Comparison of ENCODE assay signal across 12 cellular contexts in genomic region chr5:150507283-150508020, GRCh38. TPM values are rescaled to one million over a fixed set of nuclear protein-coding genes. Genes with fewer than 3 reads are reported as not detected.
DNase-seq lines count a peak whose midpoint lies in the region; ATAC-seq and TF ChIP-seq lines count a peak whose summit lies in the region.
"Had no signal": no experiment of that assay in that cellular context is flagged by ENCODE, and none has a peak within 500 bp of the region (broad histone marks: within the 10 kb centered on the region; RNA-seq: fewer than 3 reads in every experiment).

No MANE protein-coding gene starts in this region.

- 40 to 46% methylated on average over 7 to 8 of the region's 8 CpGs for WGBS in esophagus, 2 donors

- DNase-seq in WERI-Rb-1: no peak
- DNase-seq in neural crest cell (ENCODE audit: low read depth, low spot score): no peak
- DNase-seq in thoracic aorta (ENCODE audit: low spot score): no peak
- no peak for DNase-seq in NCI-H146 treated with DMSO at 0.1 percent for 48 hours (lab: John Stamatoyannopoulos, UW; ENCODE audit: unreplicated experiment)
- DNase-seq in cerebellar cortex (ENCODE audit: low spot score): no peak
- DNase-seq: erythroblast, immature natural killer cell, Kasumi-1 had no signal

- H3K9me3 ChIP-seq in WERI-Rb-1 (ENCODE audit: severe bottlenecking): no peaks in the 10 kb centered on the region
- no peaks in the 10 kb centered on the region for H3K9me3 ChIP-seq in esophagus (ENCODE audit: control insufficient read depth in 2 of 2, insufficient read depth in 1 of 2, low read depth in 1 of 2, low read length in 1 of 2)
- no peaks in the 10 kb centered on the region for H3K9me3 ChIP-seq in thoracic aorta

- H3K36me3 ChIP-seq in WERI-Rb-1 (no peaks in the 10 kb centered on the region; the same call in none of the 2 replicates), esophagus (ENCODE audit: control insufficient read depth in 2 of 2, insufficient read depth in 2 of 2, low read length in 1 of 2) (no peaks in the 10 kb centered on the region), thoracic aorta (no peaks in the 10 kb centered on the region)

- TF ChIP-seq CTCF in WERI-Rb-1 (IDR thresholded peaks at IDR 0.05; ENCODE audit: low read depth, low read length) (no peak), neural crest cell (conservative IDR thresholded peaks at IDR 0.05) (no peak), thoracic aorta (IDR thresholded peaks at IDR 0.05) (no peak)

- peaks cover 32% of the 10 kb centered on the region for H3K4me1 Mint-ChIP-seq in neural crest cell
- H3K4me1 Mint-ChIP-seq: immature natural killer cell had no signal

- no peak overlapping the region for H3K4me3 Mint-ChIP-seq in neural crest cell
- H3K4me3 Mint-ChIP-seq: immature natural killer cell; T-helper 2 cell treated with Interferon-gamma antibody and Interleukin-4, amounts not matched to agents 5 μg/mL and 100 μg/mL, for 36 hours had no signal

- peaks cover 43 to 69% of the 10 kb centered on the region in 2 donors for H3K4me1 ChIP-seq in esophagus (ENCODE audit: control insufficient read depth in 2 of 2, insufficient read depth in 2 of 2, low read length in 1 of 2)
- peaks cover 60 to 97% of the 10 kb centered on the region in 2 donors for H3K4me1 ChIP-seq in thoracic aorta (ENCODE audit: control insufficient read depth in 1 of 2, low read depth in 2 of 2)

- no peak for ATAC-seq in thoracic aorta (ENCODE audit: insufficient number of reproducible peaks, low FRiP score, low read depth)
- no peak for ATAC-seq in HG02970 (IDR thresholded peaks at IDR 0.05; ENCODE audit: low FRiP score, unreplicated experiment)
- no peak for ATAC-seq in HG02884 (IDR thresholded peaks at IDR 0.05; ENCODE audit: unreplicated experiment)

- no peaks in the 10 kb centered on the region for H3K9me3 Mint-ChIP-seq in neural crest cell
- H3K9me3 Mint-ChIP-seq: immature natural killer cell; T-helper 2 cell treated with Interferon-gamma antibody and Interleukin-4, amounts not matched to agents 5 μg/mL and 100 μg/mL, for 36 hours had no signal

- H3K4me3 ChIP-seq in WERI-Rb-1 (ENCODE audit: low read depth, low read length) (no peak overlapping the region), esophagus (ENCODE audit: low read depth in 1 of 2, low read length in 2 of 2) (peak overlapping the region; percentile 17 to 20), thoracic aorta (no peak overlapping the region)

- H3K27me3 Mint-ChIP-seq in neural crest cell (ENCODE audit: low read depth): no peaks in the 10 kb centered on the region

- no peaks in the 10 kb centered on the region for H3K36me3 Mint-ChIP-seq in neural crest cell (ENCODE audit: low read depth)
- H3K36me3 Mint-ChIP-seq: immature natural killer cell had no signal

- H3K27ac Mint-ChIP-seq in neural crest cell (ENCODE audit: unreplicated experiment): peak overlapping the region; percentile 45
- H3K27ac Mint-ChIP-seq: immature natural killer cell; T-helper 2 cell treated with Interferon-gamma antibody and Interleukin-4, amounts not matched to agents 5 μg/mL and 100 μg/mL, for 36 hours had no signal

- no peaks in the 10 kb centered on the region for H3K27me3 ChIP-seq in WERI-Rb-1 (ENCODE audit: insufficient read depth, low read depth, severe bottlenecking)
- H3K27me3 ChIP-seq in esophagus (ENCODE audit: control insufficient read depth in 1 of 2, insufficient read depth in 2 of 2, low read length in 2 of 2): no peaks in the 10 kb centered on the region
- no peaks in the 10 kb centered on the region for H3K27me3 ChIP-seq in thoracic aorta (replicated peaks; ENCODE audit: insufficient read depth)

- peak overlapping the region; percentile 93 for H3K27ac ChIP-seq in WERI-Rb-1
- H3K27ac ChIP-seq in esophagus (ENCODE audit: low read depth in 2 of 2, low read length in 1 of 2): peak overlapping the region; percentile 95 to 98
- peak overlapping the region; percentile 90 for H3K27ac ChIP-seq in thoracic aorta

RNA-seq across cellular contexts. Expression of gene NDST1, which starts 0.5 kb away (rescaled TPM):
- polyA plus RNA-seq in esophagus: 10 to 100 TPM; 29.9 to 37.3 TPM
- 108 and 112 TPM in 2 replicates for total RNA-seq in neural crest cell
- total RNA-seq in thoracic aorta: 100 to 1,000 TPM; 112 to 131 TPM

RNA-seq across cellular contexts. Expression of gene RPS14, which starts 57.9 kb away (rescaled TPM):
- polyA plus RNA-seq in esophagus: 1,000 to 10,000 TPM; 2,283 to 4,187 TPM
- 2,170 and 2,213 TPM in 2 replicates for total RNA-seq in neural crest cell
- 1,000 to 10,000 TPM; 1,311 to 1,492 TPM for total RNA-seq in thoracic aorta

Comparison
In these comparisons a context has a peak if more than half of its experiments do, and no peak if none do; other contexts are left out.
1. H3K4me3 ChIP-seq: peak in esophagus (2 of 2); none in WERI-Rb-1 (single experiment) and thoracic aorta (single experiment).
2. Peak in every context shown above with its lines, with median percentiles within 50 percentile points of each other: H3K27ac ChIP-seq.